Comparison of ENCODE assay signal across 14 cellular contexts in the genomic region with DNA sequence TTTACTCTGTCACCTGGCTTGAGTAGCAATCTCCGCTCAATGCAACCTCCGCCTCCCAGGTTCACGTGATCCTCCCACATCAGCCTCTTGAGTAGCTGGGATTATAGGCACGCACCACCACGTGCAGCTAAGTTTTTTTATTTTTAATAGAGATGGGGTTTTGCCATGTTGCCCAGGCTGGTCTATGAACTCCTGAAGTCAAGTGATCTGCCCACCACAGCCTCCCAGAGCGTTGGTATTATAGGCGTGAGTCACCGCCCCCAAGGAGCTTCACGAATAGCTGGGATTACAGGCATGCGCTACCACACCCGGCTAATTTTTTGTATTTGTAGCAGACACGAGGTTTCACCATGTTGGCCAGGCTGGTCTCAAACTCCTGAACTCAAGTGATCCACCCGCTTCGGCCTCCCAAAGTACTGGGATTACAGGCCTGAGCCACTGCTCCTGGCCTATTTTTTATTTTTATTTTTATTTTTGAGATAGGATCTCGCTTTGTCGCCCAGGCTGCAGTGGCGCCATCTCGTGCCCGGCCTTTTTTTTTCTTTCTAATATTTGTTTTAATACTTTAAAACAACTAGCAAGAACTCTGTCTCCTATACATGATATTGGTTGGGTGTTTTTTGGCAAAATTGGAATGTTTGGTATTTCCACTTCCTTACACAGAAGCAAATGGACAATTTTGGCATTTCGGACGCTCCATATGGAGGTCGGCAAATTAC. TPM values are rescaled to one million over a fixed set of nuclear protein-coding genes. Genes with fewer than 3 reads are reported as not detected.
DNase-seq lines count a peak whose midpoint lies in the region; ATAC-seq and TF ChIP-seq lines count a peak whose summit lies in the region.
"Had no signal": no experiment of that assay in that cellular context is flagged by ENCODE, and none has a peak within 500 bp of the region (broad histone marks: within the 10 kb centered on the region; RNA-seq: fewer than 3 reads in every experiment).

No MANE protein-coding gene starts in this region.

- H3K4me1 Mint-ChIP-seq in Calu3 (ENCODE audit: low read depth, unreplicated experiment) (no peaks in the 10 kb centered on the region), mesothelial cell of epicardium (no peaks in the 10 kb centered on the region)
- H3K4me1 Mint-ChIP-seq in CD4-positive, alpha-beta memory T cell: peaks cover 0 to 8% (median 2%) of the 10 kb centered on the region in 4 donors

- H2AFZ ChIP-seq in IMR-90 (replicated peaks; ENCODE audit: low read length, poor library complexity): no peak overlapping the region

- H3K9me1 ChIP-seq in IMR-90 (ENCODE audit: insufficient read depth, low read length): no peaks in the 10 kb centered on the region

- BruUV-seq in Calu3 (replicated peaks; lab: Mats Ljungman, UMichigan) (no TSS peak), IMR-90 (replicated peaks; lab: Mats Ljungman, UMichigan) (no TSS peak)

- H3K14ac ChIP-seq in IMR-90 (replicated peaks; ENCODE audit: low read depth, low read length): no peak overlapping the region

- H3K27ac ChIP-seq in IMR-90 (ENCODE audit: insufficient read depth, low read length) (no peak overlapping the region), right cardiac atrium (ENCODE audit: low read length) (no peak overlapping the region)
- no peak overlapping the region for H3K27ac ChIP-seq in CD4-positive, alpha-beta memory T cell (ENCODE audit: low read depth, low read length)

- H3K27me3 ChIP-seq in IMR-90 (ENCODE audit: control insufficient read depth, insufficient read depth, low read length): no peaks in the 10 kb centered on the region
- H3K27me3 ChIP-seq in right cardiac atrium (ENCODE audit: control insufficient read depth, insufficient read depth): no peaks in the 10 kb centered on the region
- no peaks in the 10 kb centered on the region for H3K27me3 ChIP-seq in CD4-positive, alpha-beta memory T cell (ENCODE audit: insufficient read depth, low read length)

- H3K27ac Mint-ChIP-seq in Calu3 (ENCODE audit: unreplicated experiment) (no peak overlapping the region), mesothelial cell of epicardium (no peak overlapping the region)
- no peak overlapping the region for H3K27ac Mint-ChIP-seq in CD4-positive, alpha-beta memory T cell
- H3K27ac Mint-ChIP-seq: CD4-positive, alpha-beta T cell had no signal

- H3K23ac ChIP-seq in IMR-90 (ENCODE audit: low read depth, low read length): no peak overlapping the region

- H3K18ac ChIP-seq in IMR-90 (ENCODE audit: low read depth, low read length): no peak overlapping the region

- no peak overlapping the region for H3K4me3 ChIP-seq in IMR-90 (ENCODE audit: insufficient read depth, low read depth, low read length)
- no peak overlapping the region for H3K4me3 ChIP-seq in right cardiac atrium (ENCODE audit: low read length)
- H3K4me3 ChIP-seq in CD4-positive, alpha-beta memory T cell (ENCODE audit: low read length in 2 of 2): no peak overlapping the region

- POLR2A ChIA-PET in IMR-90 (lab: Charles Lee; ENCODE audit: unreplicated experiment): no interaction called here
- POLR2A ChIA-PET in CD4-positive, alpha-beta memory T cell (lab: Charles Lee; ENCODE audit: partially characterized antibody): no interaction called here

- H2BK120ac ChIP-seq in IMR-90 (ENCODE audit: low read depth, low read length): no peak overlapping the region

- TF ChIP-seq RAD21 in IMR-90 (IDR thresholded peaks at IDR 0.05; ENCODE audit: low read length): no peak

- H4K20me1 ChIP-seq in IMR-90 (ENCODE audit: insufficient read depth, low read length): no peaks in the 10 kb centered on the region

- H4K8ac ChIP-seq in IMR-90 (ENCODE audit: low read depth in 2 of 2, low read length in 2 of 2): no peak overlapping the region

- no peak overlapping the region for H3K56ac ChIP-seq in IMR-90 (ENCODE audit: extremely low read depth, insufficient read depth, low read length)

- CTCF ChIA-PET in Calu3 (lab: Charles Lee): no interaction called here
- CTCF ChIA-PET in IMR-90 (lab: Yijun Ruan, JAX): interaction anchor here (0.7 kb wide), 1 partner anchor 30 kb away, joined by 4 read pairs; no protein-coding TSS in a partner anchor
- CTCF ChIA-PET in CD4-positive, alpha-beta memory T cell (lab: Charles Lee; ENCODE audit: partially characterized antibody): interaction anchor here (2.2 kb wide), 1 partner anchor 8 kb away, joined by 12 read pairs; no protein-coding TSS in a partner anchor

- no peak overlapping the region for H3K4ac ChIP-seq in IMR-90 (ENCODE audit: low read depth, low read length)

- H3K9ac ChIP-seq in IMR-90 (ENCODE audit: low read depth, low read length): no peak overlapping the region

- H2BK5ac ChIP-seq in IMR-90 (ENCODE audit: low read depth, low read length, poor library complexity, severe bottlenecking): no peak overlapping the region

- H3K4me3 Mint-ChIP-seq in Calu3 (ENCODE audit: low read depth, unreplicated experiment): peak overlapping the region; percentile 83
- peak overlapping the region; percentile 73 for H3K4me3 Mint-ChIP-seq in mesothelial cell of epicardium
- peak overlapping the region in 1 of 8 donors; percentile 54 for H3K4me3 Mint-ChIP-seq in CD4-positive, alpha-beta memory T cell

- H2BK20ac ChIP-seq in IMR-90 (ENCODE audit: low read depth, low read length): no peak overlapping the region

- H3K27me3 Mint-ChIP-seq in Calu3 (ENCODE audit: unreplicated experiment) (no peaks in the 10 kb centered on the region), mesothelial cell of epicardium (ENCODE audit: low read depth) (no peaks in the 10 kb centered on the region)
- H3K27me3 Mint-ChIP-seq in CD4-positive, alpha-beta memory T cell: peaks cover 0 to 2% of the 10 kb centered on the region in 2 donors

- no peaks in the 10 kb centered on the region for H3K9me3 Mint-ChIP-seq in Calu3 (ENCODE audit: low read depth, unreplicated experiment)
- peaks cover 15% of the 10 kb centered on the region for H3K9me3 Mint-ChIP-seq in mesothelial cell of epicardium
- H3K9me3 Mint-ChIP-seq in CD4-positive, alpha-beta memory T cell: peaks cover 0 to 13% (median 5%) of the 10 kb centered on the region in 8 donors
- H3K9me3 Mint-ChIP-seq: CD4-positive, alpha-beta T cell had no signal

- no peak for ATAC-seq in IMR-90 (ENCODE audit: low read depth)
- no peak for ATAC-seq in right cardiac atrium
- ATAC-seq in HG02870 (IDR thresholded peaks at IDR 0.05; ENCODE audit: unreplicated experiment): no peak
- ATAC-seq: Right ventricle myocardium inferior had no signal

- no peak overlapping the region for H2AK9ac ChIP-seq in IMR-90 (replicated peaks; ENCODE audit: low read depth, low read length, poor library complexity)

- DNase-seq in Calu3: no peak
- no peak for DNase-seq in IMR-90
- peak; percentile 16 for DNase-seq in astrocyte of the hippocampus (ENCODE audit: low read depth, low spot score)
- no peak for DNase-seq in mesothelial cell of epicardium (ENCODE audit: low spot score in 2 of 2, unreplicated experiment in 2 of 2)
- DNase-seq in right cardiac atrium: no peak
- no peak for DNase-seq in CD4-positive, alpha-beta memory T cell
- DNase-seq in NCI-H82 (lab: John Stamatoyannopoulos, UW): no peak
- DNase-seq: CD4-positive, alpha-beta T cell; NCI-H1436 treated with DMSO at 0.1 percent for 48 hours had no signal

- H2BK15ac ChIP-seq in IMR-90 (ENCODE audit: low read depth, low read length): no peak overlapping the region

- H3K9me3 ChIP-seq in IMR-90 (ENCODE audit: control insufficient read depth, insufficient read depth, low read length): peaks cover 2% of the 10 kb centered on the region
- H3K9me3 ChIP-seq in right cardiac atrium (ENCODE audit: control insufficient read depth, low read length): no peaks in the 10 kb centered on the region
- no peaks in the 10 kb centered on the region for H3K9me3 ChIP-seq in CD4-positive, alpha-beta memory T cell (ENCODE audit: control insufficient read depth in 1 of 2, low read length in 2 of 2)

- no peak overlapping the region for H2AK5ac ChIP-seq in IMR-90 (ENCODE audit: low read depth, low read length)

- in situ Hi-C loops in IMR-90 (cut with MboI; ENCODE audit: low sequenced_read_pairs): no loop called here

- no peak for TF ChIP-seq CTCF in Calu3 (IDR thresholded peaks at IDR 0.05; ENCODE audit: unreplicated experiment)
- TF ChIP-seq CTCF in IMR-90 (conservative IDR thresholded peaks at IDR 0.05; ENCODE audit: low read depth, low read length): 0 out of 2 replicates have a peak, but pooled peaks have one; percentile 7
- TF ChIP-seq CTCF in mesothelial cell of epicardium (IDR thresholded peaks at IDR 0.05; ENCODE audit: unreplicated experiment): no peak

- H3K36me3 ChIP-seq in IMR-90 (ENCODE audit: control insufficient read depth, insufficient read depth, low read length): no peaks in the 10 kb centered on the region
- no peaks in the 10 kb centered on the region for H3K36me3 ChIP-seq in CD4-positive, alpha-beta memory T cell (ENCODE audit: insufficient read depth, low read length)

- dilution Hi-C loops in IMR-90 (cut with HindIII; ENCODE audit: low sequenced_read_pairs, unreplicated experiment): no loop called here

- TF ChIP-seq POLR2A in IMR-90 (IDR thresholded peaks at IDR 0.05; ENCODE audit: low read depth, low read length): no peak

- intact Hi-C loops in Calu3 (cut with micrococcal nuclease; ENCODE audit: unreplicated experiment): no loop called here
- intact Hi-C loops in IMR-90 (cut with micrococcal nuclease): loop anchor here (10.0 kb wide), 1 partner anchor 465 kb away; no protein-coding TSS in a partner anchor
- intact Hi-C loops in right cardiac atrium (cut with DNase I): no loop called here
- intact Hi-C loops in CD4-positive, alpha-beta memory T cell (cut with micrococcal nuclease): no loop called here

- no peak overlapping the region for H4K5ac ChIP-seq in IMR-90 (ENCODE audit: low read depth, low read length)

- H3K4me1 ChIP-seq in IMR-90 (ENCODE audit: control insufficient read depth, insufficient read depth, low read length) (no peaks in the 10 kb centered on the region), right cardiac atrium (ENCODE audit: control insufficient read depth, insufficient read depth, low read length) (peaks cover 4% of the 10 kb centered on the region)
- no peaks in the 10 kb centered on the region for H3K4me1 ChIP-seq in CD4-positive, alpha-beta memory T cell (ENCODE audit: insufficient read depth, low read length)

- no peak overlapping the region for H4K91ac ChIP-seq in IMR-90 (ENCODE audit: insufficient read depth, low read depth, low read length)

- H3K4me2 ChIP-seq in IMR-90 (ENCODE audit: low read depth, low read length): no peak overlapping the region

- no peaks in the 10 kb centered on the region for H3K79me1 ChIP-seq in IMR-90 (ENCODE audit: low read depth in 1 of 2, low read length in 2 of 2)

- 100% methylated on average over 5 of the region's 22 CpGs; no CpG with 5 or more reads in 1 of the 2 experiments for WGBS in IMR-90 (ENCODE audit: extremely low coverage in 2 of 2, insufficient read length in 1 of 2), 2 experiments
- WGBS in right cardiac atrium: 88% methylated on average over 22 of the region's 22 CpGs

- H3K36me3 Mint-ChIP-seq in Calu3 (ENCODE audit: insufficient read depth, unreplicated experiment): peaks cover 6% of the 10 kb centered on the region
- H3K36me3 Mint-ChIP-seq in mesothelial cell of epicardium: peaks cover 3% of the 10 kb centered on the region
- H3K36me3 Mint-ChIP-seq in CD4-positive, alpha-beta memory T cell: peaks cover 0 to 2% of the 10 kb centered on the region in 2 donors

RNA-seq across cellular contexts. Expression of gene EFCAB10, which starts 1.1 kb away (rescaled TPM):
- not detected in 2 replicates for total RNA-seq in Calu3 (2022)
- total RNA-seq in IMR-90 (2012; rRNA removed): not detected in 2 replicates
- polyA plus RNA-seq in IMR-90 (2012; rRNA removed): not detected in 2 replicates
- not detected in 2 replicates for polyA plus RNA-seq in IMR-90 (2012; cell fraction: cytosol; rRNA removed)
- polyA plus RNA-seq in IMR-90 (2012; cell fraction: nucleus; rRNA removed; ENCODE audit: low replicate concordance): not detected in 2 replicates
- total RNA-seq in mesothelial cell of epicardium: not detected in 3 replicates
- total RNA-seq in right cardiac atrium: not detected
- not detected for polyA plus RNA-seq in right cardiac atrium
- under 1 TPM in 1 of 2 experiments, not detected in 1; 0.47 TPM for total RNA-seq in CD4-positive, alpha-beta memory T cell
- not detected for polyA plus RNA-seq in CD4-positive, alpha-beta memory T cell
- total RNA-seq: activated CD8-positive, alpha-beta memory T cell treated with anti-CD3 and anti-CD28 coated beads for 36 hours; activated naive CD4-positive, alpha-beta T cell treated with anti-CD3 and anti-CD28 coated beads, Interleukin-2, amount 50 U/mL, for 72 hours; lower leg skin; Right ventricle myocardium inferior had no signal

RNA-seq across cellular contexts. Expression of gene RINT1, which starts 48.2 kb away (rescaled TPM):
- total RNA-seq in Calu3 (2022): 17.1 and 18.6 TPM in 2 replicates
- 23.1 and 25.6 TPM in 2 replicates for total RNA-seq in IMR-90 (2012; rRNA removed)
- polyA plus RNA-seq in IMR-90 (2012; rRNA removed): 13.0 and 15.9 TPM in 2 replicates
- 2.8 and 4.2 TPM in 2 replicates for polyA plus RNA-seq in IMR-90 (2012; cell fraction: cytosol; rRNA removed)
- polyA plus RNA-seq in IMR-90 (2012; cell fraction: nucleus; rRNA removed; ENCODE audit: low replicate concordance): 6.2 and 38.8 TPM in 2 replicates
- total RNA-seq in mesothelial cell of epicardium: 25.3 to 28.5 TPM (median 26.3 TPM) in 3 replicates
- 10 to 100 TPM; 11.8 to 12.5 (median 12.2) TPM for total RNA-seq in right cardiac atrium
- 9.9 TPM for polyA plus RNA-seq in right cardiac atrium
- 10 to 100 TPM; 25.7 to 26.5 TPM for total RNA-seq in CD4-positive, alpha-beta memory T cell
- polyA plus RNA-seq in CD4-positive, alpha-beta memory T cell: 10 to 100 TPM; 16.0 to 16.2 TPM

RNA-seq across cellular contexts. Expression of gene PUS7, which starts 58.1 kb away (rescaled TPM):
- total RNA-seq in Calu3 (2022) (28.4 and 29.1 TPM in 2 replicates), IMR-90 (2012; rRNA removed) (17.0 and 24.7 TPM in 2 replicates), mesothelial cell of epicardium (15.5 to 20.0 TPM (median 16.9 TPM) in 3 replicates), right cardiac atrium (1 to 10 TPM; 5.0 to 7.4 (median 5.8) TPM)
- polyA plus RNA-seq in IMR-90 (2012; rRNA removed) (9.7 and 11.7 TPM in 2 replicates), right cardiac atrium (2.1 TPM)
- 2.6 and 3.4 TPM in 2 replicates for polyA plus RNA-seq in IMR-90 (2012; cell fraction: cytosol; rRNA removed)
- polyA plus RNA-seq in IMR-90 (2012; cell fraction: nucleus; rRNA removed; ENCODE audit: low replicate concordance): 3.2 and 12.2 TPM in 2 replicates
- 1 to 10 TPM; 5.2 to 5.9 TPM for total RNA-seq in CD4-positive, alpha-beta memory T cell
- 1 to 10 TPM; 5.2 to 5.9 TPM for polyA plus RNA-seq in CD4-positive, alpha-beta memory T cell
